ENCODE assay signal across 2 cellular contexts in genomic region chr9:136015656-136016055, GRCh38.
TF ChIP-seq lines count a peak whose summit lies in the region.

No MANE protein-coding gene starts in this region.

TF ChIP-seq in HepG2, 621 proteins besides CTCF, POLR2A, EP300 and RAD21:
- TF ChIP-seq PITX1 (CRISPR knock-in tag; IDR thresholded peaks at IDR 0.05) (no peak), MTA3 (CRISPR knock-in tag; IDR thresholded peaks at IDR 0.05) (no peak), NCOR1 (IDR thresholded peaks at IDR 0.05; ENCODE audit: borderline replicate concordance, low read length) (no peak), ZBTB49 (CRISPR knock-in tag; IDR thresholded peaks at IDR 0.05; ENCODE audit: borderline replicate concordance) (no peak), TOPORS (CRISPR knock-in tag; IDR thresholded peaks at IDR 0.05) (no peak), MAFF (IDR thresholded peaks at IDR 0.05; ENCODE audit: low read depth, low read length) (no peak), ZNF790 (CRISPR knock-in tag; IDR thresholded peaks at IDR 0.05; ENCODE audit: borderline replicate concordance) (no peak), MEIS2 (CRISPR knock-in tag; IDR thresholded peaks at IDR 0.05) (no peak), NR2C2 (CRISPR knock-in tag; IDR thresholded peaks at IDR 0.05; ENCODE audit: borderline replicate concordance) (no peak), AGO2 (optimal IDR thresholded peaks at IDR 0.05; ENCODE audit: low read depth, low read length) (no peak), SYNCRIP (IDR thresholded peaks at IDR 0.05; ENCODE audit: insufficient read depth, low read depth, low read length) (no peak), ZNF451 (CRISPR knock-in tag; IDR thresholded peaks at IDR 0.05) (no peak), HMG20A (CRISPR knock-in tag; IDR thresholded peaks at IDR 0.05; ENCODE audit: borderline replicate concordance) (no peak), DNMT1 (CRISPR knock-in tag; IDR thresholded peaks at IDR 0.05) (no peak), PREB (CRISPR knock-in tag; IDR thresholded peaks at IDR 0.05) (no peak), ZNF276 (CRISPR knock-in tag; IDR thresholded peaks at IDR 0.05; ENCODE audit: low read depth) (no peak)
TF ChIP-seq in HepG2: peak in this region for 0.

TF ChIP-seq in H1, 55 proteins besides CTCF, POLR2A, EP300 and RAD21:
- TF ChIP-seq SP4 (IDR thresholded peaks at IDR 0.05; ENCODE audit: low read length) (no peak), RNF2 (IDR thresholded peaks at IDR 0.05; ENCODE audit: borderline replicate concordance, low read depth, low read length, missing control alignments, poor library complexity, severe bottlenecking) (no peak), TCF12 (IDR thresholded peaks at IDR 0.05; ENCODE audit: low read depth, low read length) (no peak), CEBPB (IDR thresholded peaks at IDR 0.05; ENCODE audit: low read depth, low read length) (no peak), EGR1 (IDR thresholded peaks at IDR 0.05; ENCODE audit: borderline replicate concordance, low read depth, low read length) (no peak), SP2 (IDR thresholded peaks at IDR 0.05; ENCODE audit: low read length) (no peak), BCL11A (IDR thresholded peaks at IDR 0.05; ENCODE audit: low read depth in 2 of 2, low read length in 2 of 2) (no peak), TAF7 (optimal IDR thresholded peaks at IDR 0.05; ENCODE audit: borderline replicate concordance, low read depth, low read length) (no peak), PHF8 (conservative IDR thresholded peaks at IDR 0.05; ENCODE audit: low read depth, low read length) (no peak), GABPA (IDR thresholded peaks at IDR 0.05; ENCODE audit: borderline replicate concordance, insufficient read depth, low read length) (no peak), ATF3 (IDR thresholded peaks at IDR 0.05; ENCODE audit: insufficient read depth, low read depth, low read length) (no peak), HDAC2 (IDR thresholded peaks at IDR 0.05; ENCODE audit: borderline replicate concordance in 1 of 2, low read depth in 2 of 2, low read length in 2 of 2) (no peak)
